8 cellular contexts compared by ENCODE assay signal in the genomic region with DNA sequence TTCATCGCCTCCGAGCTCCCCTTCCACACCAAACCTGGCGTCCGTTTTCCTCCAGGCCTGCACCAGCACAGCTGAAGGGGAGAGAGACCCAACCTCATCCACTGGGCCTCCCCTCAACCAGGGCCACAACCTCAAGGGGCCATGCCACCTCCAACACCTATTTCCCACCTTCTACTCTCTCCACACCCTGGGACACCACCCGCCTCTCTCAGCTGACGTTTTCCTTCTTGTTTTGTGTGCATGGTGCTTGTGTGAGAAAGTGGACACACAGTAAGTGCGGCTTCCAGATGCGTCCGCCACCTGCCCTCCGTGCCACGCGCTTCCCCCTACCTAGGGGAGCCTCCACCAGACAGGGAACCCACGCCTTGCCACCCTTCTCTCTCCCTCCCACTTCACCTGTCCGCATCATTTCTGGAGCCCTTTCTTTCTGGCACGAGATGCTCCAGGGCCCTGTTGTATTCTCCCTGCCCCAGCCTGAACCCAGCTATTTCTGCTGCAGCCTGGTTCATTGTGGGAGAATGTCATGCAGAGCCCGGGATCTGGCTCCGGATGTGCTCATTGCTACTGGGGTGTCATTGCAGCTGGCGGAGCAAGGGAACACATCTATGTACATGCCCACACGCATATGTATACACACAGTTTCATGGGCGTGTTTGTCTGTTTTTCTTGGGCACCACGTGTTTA. TPM values are rescaled to one million over a fixed set of nuclear protein-coding genes. Genes with fewer than 3 reads are reported as not detected.
A peak's percentile ranks its signal among the peaks of the same experiment; 100 is the strongest.
DNase-seq lines count a peak whose midpoint lies in the region; ATAC-seq and TF ChIP-seq lines count a peak whose summit lies in the region.

No MANE protein-coding gene starts in this region.

- H3K4me1 ChIP-seq in BE2C (peaks cover 7% of the 10 kb centered on the region), colonic mucosa (peaks cover 39% of the 10 kb centered on the region)

- POLR2A ChIA-PET in naive thymus-derived CD8-positive, alpha-beta T cell (lab: Charles Lee) = interaction anchor here (0.5 to 2.3 kb wide), 10 partner anchors 9 to 262 kb away, joined by 3 to 25 read pairs (median 6); no protein-coding TSS in a partner anchor

- ATAC-seq in naive thymus-derived CD8-positive, alpha-beta T cell = no peak

- no peaks in the 10 kb centered on the region for H3K27me3 ChIP-seq in BE2C
- H3K27me3 ChIP-seq in colonic mucosa = no peaks in the 10 kb centered on the region

- peak overlapping the region; percentile 89 to 99 (median 96) for H3K27ac Mint-ChIP-seq in naive thymus-derived CD8-positive, alpha-beta T cell

- H3K9me3 ChIP-seq in BE2C = no peaks in the 10 kb centered on the region
- no peaks in the 10 kb centered on the region for H3K9me3 ChIP-seq in colonic mucosa

- peaks cover 29 to 64% (median 61%) of the 10 kb centered on the region in 4 donors for H3K4me1 Mint-ChIP-seq in naive thymus-derived CD8-positive, alpha-beta T cell

- TF ChIP-seq POLR2A in NB4 (IDR thresholded peaks at IDR 0.05; ENCODE audit: extremely low read depth, insufficient read length) = no peak

- H3K9me3 Mint-ChIP-seq in naive thymus-derived CD8-positive, alpha-beta T cell = no peaks in the 10 kb centered on the region

- peaks cover 0 to 5% (median under 1%) of the 10 kb centered on the region in 3 donors for H3K36me3 Mint-ChIP-seq in naive thymus-derived CD8-positive, alpha-beta T cell

- H3K27me3 Mint-ChIP-seq in naive thymus-derived CD8-positive, alpha-beta T cell = no peaks in the 10 kb centered on the region

- DNase-seq in BE2C (no peak), NB4 (ENCODE audit: low read depth) (no peak), colonic mucosa (no peak), DMS153 treated with DMSO at 0.1 percent for 48 hours (lab: John Stamatoyannopoulos, UW; ENCODE audit: unreplicated experiment) (no peak), hepatic stellate cell (ENCODE audit: low spot score) (no peak), NCI-H2029 (lab: John Stamatoyannopoulos, UW) (no peak)
- peak in 3 of 10 donors; percentile 17 to 42 (median 31) for DNase-seq in naive thymus-derived CD8-positive, alpha-beta T cell
- DNase-seq in stimulated activated CD8-positive, alpha-beta memory T cell treated with anti-CD3 and anti-CD28 coated beads, Interleukin-4, amount 100 ng/mL, for 48 hours = no peak

- TF ChIP-seq CTCF in BE2C (IDR thresholded peaks at IDR 0.05; ENCODE audit: low read depth, low read length) (no peak), NB4 (IDR thresholded peaks at IDR 0.05; ENCODE audit: low read depth, low read length) (no peak), colonic mucosa (IDR thresholded peaks at IDR 0.05) (no peak)

- peak overlapping the region; percentile 76 to 82 for H3K9ac ChIP-seq in colonic mucosa (ENCODE audit: low read depth in 2 of 2, low read length in 2 of 2)

- peak overlapping the region; percentile 66 for H3K4me3 ChIP-seq in BE2C (ENCODE audit: low read depth, low read length)
- peak overlapping the region; percentile 55 for H3K4me3 ChIP-seq in NB4 (ENCODE audit: low read depth, low read length)
- H3K4me3 ChIP-seq in colonic mucosa = peak overlapping the region; percentile 72

- peak overlapping the region; percentile 80 to 96 (median 93) for H3K4me3 Mint-ChIP-seq in naive thymus-derived CD8-positive, alpha-beta T cell

- H3K36me3 ChIP-seq in BE2C (peaks cover 6% of the 10 kb centered on the region), colonic mucosa (no peaks in the 10 kb centered on the region)

- H3K27ac ChIP-seq in colonic mucosa = peak overlapping the region; percentile 80

- intact Hi-C loops in colonic mucosa (cut with DNase I) = no loop called here

RNA-seq across cellular contexts. Expression of a gene that starts 1.3 kb away (rescaled TPM):
- polyA plus RNA-seq in BE2C (2012; ENCODE audit: insufficient read depth, insufficient read length, low read depth) = 688 TPM
- 100 to 1,000 TPM; 281 to 367 TPM for total RNA-seq in colonic mucosa
- 100 to 1,000 TPM; 231 to 232 TPM for total RNA-seq in naive thymus-derived CD8-positive, alpha-beta T cell
- 100 to 1,000 TPM in 2 of 3 donors, 10 to 100 TPM in 1; 45.9 to 107 (median 105) TPM for polyA plus RNA-seq in naive thymus-derived CD8-positive, alpha-beta T cell

RNA-seq across cellular contexts. Expression of a gene that starts 22.8 kb away (rescaled TPM):
- 0.39 TPM for polyA plus RNA-seq in BE2C (2012; ENCODE audit: insufficient read depth, insufficient read length, low read depth)
- total RNA-seq in colonic mucosa = under 1 TPM in 1 of 2 donors, not detected in 1; 0.17 TPM
- 1 to 10 TPM; 1.4 to 1.6 TPM for total RNA-seq in naive thymus-derived CD8-positive, alpha-beta T cell
- not detected for polyA plus RNA-seq in naive thymus-derived CD8-positive, alpha-beta T cell

RNA-seq across cellular contexts. Expression of a gene that starts 26.9 kb away (rescaled TPM):
- 1.0 TPM for polyA plus RNA-seq in BE2C (2012; ENCODE audit: insufficient read depth, insufficient read length, low read depth)
- total RNA-seq in colonic mucosa = 1 to 10 TPM; 3.5 to 9.8 TPM
- total RNA-seq in naive thymus-derived CD8-positive, alpha-beta T cell = 1 to 10 TPM in 1 of 2 experiments, not detected in 1; 1.0 TPM
- under 1 TPM in 2 of 3 donors, not detected in 1; 0.20 to 0.53 TPM for polyA plus RNA-seq in naive thymus-derived CD8-positive, alpha-beta T cell
